10 cellular contexts compared by ENCODE assay signal in genomic region chr16:46757339-46758050, GRCh38. TPM values are rescaled to one million over a fixed set of nuclear protein-coding genes. Genes with fewer than 3 reads are reported as not detected.
DNase-seq lines count a peak whose midpoint lies in the region; TF ChIP-seq lines count a peak whose summit lies in the region.
"Had no signal": no experiment of that assay in that cellular context is flagged by ENCODE, and none has a peak within 500 bp of the region (broad histone marks: within the 10 kb centered on the region; RNA-seq: fewer than 3 reads in every experiment).

No MANE protein-coding gene starts in this region.

- H3K79me2 ChIP-seq in neural progenitor cell (ENCODE audit: low read depth): no peaks in the 10 kb centered on the region

- H3K36me3 Mint-ChIP-seq in neural progenitor cell: no peaks in the 10 kb centered on the region

- H3K4me1 Mint-ChIP-seq in neural progenitor cell: peaks cover 15% of the 10 kb centered on the region

- no peaks in the 10 kb centered on the region for H3F3A ChIP-seq in neural progenitor cell (ENCODE audit: low read depth)

- no peak for TF ChIP-seq CTCF in coronary artery (IDR thresholded peaks at IDR 0.05)
- no peak for TF ChIP-seq CTCF in neural progenitor cell (IDR thresholded peaks at IDR 0.05)

- no peak overlapping the region for H3K4me2 ChIP-seq in neural progenitor cell

- no peaks in the 10 kb centered on the region for H4K20me1 ChIP-seq in neural progenitor cell (ENCODE audit: low read depth)

- no peaks in the 10 kb centered on the region for H3K27me3 ChIP-seq in neural progenitor cell

- no peaks in the 10 kb centered on the region for H3K9me3 ChIP-seq in neural progenitor cell (ENCODE audit: low read depth)

- no peaks in the 10 kb centered on the region for H3K36me3 ChIP-seq in neural progenitor cell

- H3K27ac Mint-ChIP-seq in neural progenitor cell: no peak overlapping the region
- H3K27ac Mint-ChIP-seq: T-helper 2 cell treated with Interferon-gamma antibody and Interleukin-4, amounts not matched to agents 5 μg/mL and 100 μg/mL, for 36 hours had no signal

- peaks cover 7% of the 10 kb centered on the region for H3K27me3 Mint-ChIP-seq in neural progenitor cell (ENCODE audit: insufficient read depth, low read depth)

- H3K4me3 Mint-ChIP-seq in neural progenitor cell: no peak overlapping the region
- H3K4me3 Mint-ChIP-seq: T-helper 2 cell treated with Interferon-gamma antibody and Interleukin-4, amounts not matched to agents 5 μg/mL and 100 μg/mL, for 36 hours had no signal

- peaks cover 6% of the 10 kb centered on the region for H3K4me1 ChIP-seq in neural progenitor cell

- H3K27ac ChIP-seq in coronary artery (no peak overlapping the region), neural progenitor cell (no peak overlapping the region)

- H2AFZ ChIP-seq in neural progenitor cell (replicated peaks): peak overlapping the region; percentile 13

- DNase-seq in DMS79 (lab: John Stamatoyannopoulos, UW) (peak; percentile 68), NCI-H2107 (lab: John Stamatoyannopoulos, UW) (peak; percentile 57), coronary artery (ENCODE audit: low spot score) (no peak), neural progenitor cell (ENCODE audit: low spot score) (peak; percentile 28), activated gamma-delta T cell treated with Interleukin-2 at 50 U/mL for 16 hours (no peak), NK-92 (lab: John Stamatoyannopoulos, UW; ENCODE audit: unreplicated experiment) (no peak), COLO829 (ENCODE audit: low spot score) (no peak), dedifferentiated amniotic fluid mesenchymal stem cell (ENCODE audit: extremely low spot score) (no peak)
- DNase-seq: NCI-H524 treated with DMSO at 0.1 percent for 48 hours had no signal

- H3K4me3 ChIP-seq in coronary artery (peak overlapping the region; percentile 10), neural progenitor cell (no peak overlapping the region)

- no peaks in the 10 kb centered on the region for H3K9me3 Mint-ChIP-seq in neural progenitor cell
- H3K9me3 Mint-ChIP-seq: T-helper 2 cell treated with Interferon-gamma antibody and Interleukin-4, amounts not matched to agents 5 μg/mL and 100 μg/mL, for 36 hours had no signal

- H3K9ac ChIP-seq in neural progenitor cell: no peak overlapping the region

RNA-seq across cellular contexts. Expression of gene MYLK3, which starts 9.4 kb away (rescaled TPM):
- 0.28 and 1.6 TPM in 2 replicates for total RNA-seq in neural progenitor cell (ENCODE audit: low replicate concordance)

Comparison
In these comparisons a context has a peak if more than half of its experiments do, and no peak if none do; other contexts are left out.
1. DNase-seq: peak in DMS79 (single experiment), NCI-H2107 (single experiment) and neural progenitor cell (single experiment); none in coronary artery (single experiment), activated gamma-delta T cell treated with Interleukin-2 at 50 U/mL for 16 hours (single experiment), NK-92 (single experiment), COLO829 (single experiment) and dedifferentiated amniotic fluid mesenchymal stem cell (single experiment).